In the genomic region with DNA sequence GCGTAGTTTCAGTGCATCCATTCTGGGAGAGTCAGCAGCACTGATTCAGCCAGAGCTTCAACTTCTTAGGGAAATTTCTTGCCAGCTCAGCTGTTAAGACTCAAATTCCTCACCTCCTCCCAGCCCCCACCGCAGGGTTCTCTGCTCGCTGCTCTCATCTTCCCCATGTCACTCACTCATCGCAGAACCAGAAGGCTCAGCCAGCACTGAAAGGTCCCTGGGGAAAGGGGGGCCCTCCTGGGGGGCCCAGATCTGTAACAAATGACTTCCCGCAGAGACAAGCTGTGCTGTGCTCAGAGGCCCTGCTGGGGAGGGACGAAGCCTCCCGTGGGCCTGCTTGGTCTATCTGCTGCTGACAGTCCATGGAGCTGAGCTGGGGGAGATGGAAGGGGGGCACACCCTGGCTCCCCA, we compare ENCODE assay signal across 1 cellular context.
TF ChIP-seq lines count a peak whose summit lies in the region.

No MANE protein-coding gene starts in this region.

TF ChIP-seq in H1, 55 proteins besides CTCF, POLR2A, EP300 and RAD21:
- TF ChIP-seq JUND (IDR thresholded peaks at IDR 0.05; ENCODE audit: low read length) (no peak), MAFK (IDR thresholded peaks at IDR 0.05; ENCODE audit: low read depth, low read length) (0 out of 2 replicates have a peak, but pooled peaks have one; percentile 43), TEAD4 (IDR thresholded peaks at IDR 0.05; ENCODE audit: low read depth, low read length) (peak; percentile 39; the same call in 1 of the 2 replicates), JUN (IDR thresholded peaks at IDR 0.05; ENCODE audit: low read depth, low read length) (no peak)
